Comparison of ENCODE assay signal across 1 cellular context in the genomic region with DNA sequence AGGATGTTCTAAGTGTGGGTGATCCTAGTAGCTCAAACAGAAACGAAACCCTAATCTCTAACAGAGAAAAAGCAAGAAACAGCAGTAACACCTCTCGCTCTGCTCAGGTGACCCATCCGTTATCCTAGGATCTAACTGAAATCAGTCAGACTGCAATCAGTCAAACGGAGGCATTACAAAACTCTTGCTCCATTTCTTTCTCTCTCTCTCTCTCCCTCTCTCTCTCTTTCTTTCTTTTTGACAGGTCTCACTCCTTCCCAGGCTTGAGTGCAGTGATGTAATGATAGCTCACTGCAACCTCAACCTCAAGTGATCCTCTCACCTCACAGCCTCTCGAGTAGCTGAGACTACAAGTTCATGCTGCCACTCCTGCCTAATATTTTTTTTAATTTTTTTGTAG.
TF ChIP-seq lines count a peak whose summit lies in the region.

No MANE protein-coding gene starts in this region.

TF ChIP-seq in H1, 55 proteins besides CTCF, POLR2A, EP300 and RAD21:
- TF ChIP-seq CREB1 (IDR thresholded peaks at IDR 0.05) (no peak), SP2 (IDR thresholded peaks at IDR 0.05; ENCODE audit: low read length) (no peak), BRCA1 (IDR thresholded peaks at IDR 0.05; ENCODE audit: low read depth, low read length) (no peak), E2F6 (IDR thresholded peaks at IDR 0.05) (no peak), MAFK (IDR thresholded peaks at IDR 0.05; ENCODE audit: low read depth, low read length) (no peak), YY1 (IDR thresholded peaks at IDR 0.05; ENCODE audit: low read depth, low read length) (no peak)
